ENCODE assay signal across 12 cellular contexts in the genomic region with DNA sequence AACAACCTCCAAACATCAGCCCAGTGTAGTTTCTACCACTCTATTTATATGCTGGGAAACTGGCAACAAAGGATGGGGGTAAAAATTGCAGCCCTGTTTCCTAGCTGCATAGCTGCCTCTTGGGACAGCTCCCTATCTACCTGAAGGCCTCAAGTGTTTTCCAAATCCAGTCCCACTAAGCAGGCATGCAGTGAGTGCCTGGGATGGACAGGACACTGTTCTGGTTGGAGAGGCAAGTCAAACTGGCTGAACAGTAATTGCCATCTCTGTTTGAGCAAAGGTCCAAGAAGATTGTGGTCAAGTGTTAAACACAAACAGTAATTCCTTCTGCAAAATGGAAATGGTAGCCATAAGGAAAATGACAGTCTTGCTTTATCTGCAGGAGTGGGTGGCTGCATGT.
DNase-seq lines count a peak whose midpoint lies in the region; ATAC-seq and TF ChIP-seq lines count a peak whose summit lies in the region.
"Had no signal": no experiment of that assay in that cellular context is flagged by ENCODE, and none has a peak within 500 bp of the region (broad histone marks: within the 10 kb centered on the region; RNA-seq: fewer than 3 reads in every experiment).

No MANE protein-coding gene starts in this region.

- no peaks in the 10 kb centered on the region for H3K36me3 Mint-ChIP-seq in CD4-positive, alpha-beta T cell (ENCODE audit: low read depth)
- no peaks in the 10 kb centered on the region for H3K36me3 Mint-ChIP-seq in activated CD8-positive, alpha-beta memory T cell treated with anti-CD3 and anti-CD28 coated beads, Interleukin-2, amount 10 ng/mL, durations not matched to agents 7 days and 5 days

- TF ChIP-seq CTCF in CD4-positive, alpha-beta T cell (IDR thresholded peaks at IDR 0.05) = no peak
- TF ChIP-seq CTCF in RWPE2 (IDR thresholded peaks at IDR 0.05; ENCODE audit: poor library complexity, severe bottlenecking) = no peak

- no peak overlapping the region for H3K27ac ChIP-seq in CD4-positive, alpha-beta T cell (ENCODE audit: low read depth, low read length)
- H3K27ac ChIP-seq in RWPE2 (ENCODE audit: poor library complexity, severe bottlenecking) (peak overlapping the region; percentile 68), iPS-18a (ENCODE audit: low read length) (no peak overlapping the region), trophoblast cell (ENCODE audit: low read depth, low read length) (peak overlapping the region; percentile 15)
- H3K27ac ChIP-seq: ascending aorta had no signal

- peaks cover 21% of the 10 kb centered on the region for H3K4me1 ChIP-seq in RWPE2 (ENCODE audit: insufficient read depth, poor library complexity, severe bottlenecking)
- H3K4me1 ChIP-seq in iPS-18a (ENCODE audit: control insufficient read depth, low read depth, low read length) = peaks cover 26% of the 10 kb centered on the region
- H3K4me1 ChIP-seq in trophoblast cell (ENCODE audit: control insufficient read depth in 1 of 2, insufficient read depth in 2 of 2, low read length in 2 of 2) = peaks cover 21 to 26% of the 10 kb centered on the region in 2 experiments
- H3K4me1 ChIP-seq: ascending aorta had no signal

- peaks cover 9% of the 10 kb centered on the region for H3K27me3 Mint-ChIP-seq in CD4-positive, alpha-beta T cell
- H3K27me3 Mint-ChIP-seq in activated CD8-positive, alpha-beta memory T cell treated with anti-CD3 and anti-CD28 coated beads, Interleukin-2, amount 10 ng/mL, durations not matched to agents 7 days and 5 days = peaks cover 11% of the 10 kb centered on the region

- peaks cover 18% of the 10 kb centered on the region for H3K4me1 Mint-ChIP-seq in CD4-positive, alpha-beta T cell (ENCODE audit: low read depth)
- peaks cover 2% of the 10 kb centered on the region for H3K4me1 Mint-ChIP-seq in activated CD8-positive, alpha-beta memory T cell treated with anti-CD3 and anti-CD28 coated beads, Interleukin-2, amount 10 ng/mL, durations not matched to agents 7 days and 5 days

- H3K23ac ChIP-seq in trophoblast cell (ENCODE audit: low read length) = no peak overlapping the region

- no peak overlapping the region for H3K4me2 ChIP-seq in trophoblast cell (ENCODE audit: low read length)

- CTCF ChIA-PET in CD4-positive, alpha-beta T cell (lab: Charles Lee) = no interaction called here
- CTCF ChIA-PET in HEK293T (lab: Yijun Ruan, JAX) = interaction anchor here (1.1 kb wide), 1 partner anchor 17 kb away, joined by 3 read pairs; no protein-coding TSS in a partner anchor
- CTCF ChIA-PET in activated CD8-positive, alpha-beta memory T cell treated with anti-CD3 and anti-CD28 coated beads, Interleukin-2, amount 10 ng/mL, durations not matched to agents 7 days and 5 days (lab: Charles Lee) = no interaction called here

- no peaks in the 10 kb centered on the region for H3K27me3 ChIP-seq in CD4-positive, alpha-beta T cell (ENCODE audit: control insufficient read depth, insufficient read depth, low read length)
- H3K27me3 ChIP-seq in RWPE2 (ENCODE audit: insufficient read depth, poor library complexity, severe bottlenecking) (no peaks in the 10 kb centered on the region), iPS-18a (ENCODE audit: control insufficient read depth, insufficient read depth, low read length) (no peaks in the 10 kb centered on the region), trophoblast cell (ENCODE audit: insufficient read depth, low read length) (no peaks in the 10 kb centered on the region)
- H3K27me3 ChIP-seq: ascending aorta had no signal

- H2AFZ ChIP-seq in trophoblast cell (ENCODE audit: insufficient read depth, low read length, poor library complexity) = no peak overlapping the region

- no peak overlapping the region for H3K18ac ChIP-seq in trophoblast cell (ENCODE audit: low read length)

- H4K91ac ChIP-seq in trophoblast cell (ENCODE audit: low read depth, low read length) = no peak overlapping the region

- ATAC-seq in CD4-positive, alpha-beta T cell (ENCODE audit: poor library complexity) = no peak
- ATAC-seq in RWPE2 (ENCODE audit: low read depth) (peak; percentile 11), GM18502 (IDR thresholded peaks at IDR 0.05; ENCODE audit: poor library complexity, unreplicated experiment) (no peak)
- no peak for ATAC-seq in activated CD8-positive, alpha-beta memory T cell treated with anti-CD3 and anti-CD28 coated beads, Interleukin-2, amount 10 ng/mL, durations not matched to agents 7 days and 5 days

- H3K14ac ChIP-seq in trophoblast cell (ENCODE audit: low read length) = no peak overlapping the region

- no peak overlapping the region for H3K4ac ChIP-seq in trophoblast cell (ENCODE audit: low read depth, low read length)

- peaks cover 8% of the 10 kb centered on the region for H3K79me1 ChIP-seq in trophoblast cell (ENCODE audit: low read length)

- no peak overlapping the region for H2BK12ac ChIP-seq in trophoblast cell (ENCODE audit: low read length)

- H2BK5ac ChIP-seq in trophoblast cell (ENCODE audit: low read depth, low read length, poor library complexity) = no peak overlapping the region

- POLR2A ChIA-PET in CD4-positive, alpha-beta T cell (lab: Charles Lee) = no interaction called here
- POLR2A ChIA-PET in HEK293T (lab: Yijun Ruan, JAX) = no interaction called here

- no peak overlapping the region for H2AK5ac ChIP-seq in trophoblast cell (ENCODE audit: low read length)

- no peak for DNase-seq in CD4-positive, alpha-beta T cell
- DNase-seq in RWPE2 (ENCODE audit: low spot score) (no peak), trophoblast cell (peak in 1 of 2 donors; percentile 42), CD1c-positive myeloid dendritic cell (ENCODE audit: extremely low spot score) (no peak), HEK293T (ENCODE audit: extremely low spot score) (no peak)
- DNase-seq in activated CD8-positive, alpha-beta memory T cell treated with anti-CD3 and anti-CD28 coated beads, Interleukin-2, amount 10 ng/mL, durations not matched to agents 7 days and 5 days = no peak
- DNase-seq: activated CD4-positive, alpha-beta T cell treated with anti-CD3 and anti-CD28 coated beads, Interleukin-2, amount 50 U/mL, for 4 hours; DMS 273 treated with DMSO at 0.1 percent for 48 hours; T1000 had no signal

- H3K36me3 ChIP-seq in RWPE2 (ENCODE audit: low read depth) (no peaks in the 10 kb centered on the region), iPS-18a (ENCODE audit: control insufficient read depth, low read depth, low read length) (no peaks in the 10 kb centered on the region), trophoblast cell (ENCODE audit: control insufficient read depth in 1 of 2, insufficient read depth in 2 of 2, low read length in 2 of 2) (no peaks in the 10 kb centered on the region)
- H3K36me3 ChIP-seq: ascending aorta had no signal

- H3K27ac Mint-ChIP-seq in CD4-positive, alpha-beta T cell = peak overlapping the region; percentile 1
- H3K27ac Mint-ChIP-seq in activated CD8-positive, alpha-beta memory T cell treated with anti-CD3 and anti-CD28 coated beads, Interleukin-2, amount 10 ng/mL, durations not matched to agents 7 days and 5 days = no peak overlapping the region

- H2BK120ac ChIP-seq in trophoblast cell (ENCODE audit: insufficient read depth, low read length, poor library complexity) = no peak overlapping the region

- H3K79me2 ChIP-seq in trophoblast cell (ENCODE audit: control insufficient read depth, insufficient read depth, low read length, poor library complexity) = no peaks in the 10 kb centered on the region

- no peak overlapping the region for H4K8ac ChIP-seq in trophoblast cell (ENCODE audit: low read depth, low read length)

- H3K4me3 ChIP-seq in RWPE2 (ENCODE audit: severe bottlenecking) (no peak overlapping the region), iPS-18a (ENCODE audit: low read length) (peak overlapping the region; percentile 4), trophoblast cell (ENCODE audit: low read depth, low read length) (no peak overlapping the region)
- H3K4me3 ChIP-seq: ascending aorta had no signal

- H4K12ac ChIP-seq in trophoblast cell (ENCODE audit: low read depth, low read length) = no peak overlapping the region

- H3K9ac ChIP-seq in iPS-18a (ENCODE audit: low read length) = no peak overlapping the region
- H3K9ac ChIP-seq in trophoblast cell (ENCODE audit: low read length) = no peak overlapping the region

- no peaks in the 10 kb centered on the region for H3K9me3 Mint-ChIP-seq in CD4-positive, alpha-beta T cell
- no peaks in the 10 kb centered on the region for H3K9me3 Mint-ChIP-seq in activated CD8-positive, alpha-beta memory T cell treated with anti-CD3 and anti-CD28 coated beads, Interleukin-2, amount 10 ng/mL, durations not matched to agents 7 days and 5 days (ENCODE audit: low read depth)

- H3K9me3 ChIP-seq in CD4-positive, alpha-beta T cell (ENCODE audit: control insufficient read depth, low read length) = no peaks in the 10 kb centered on the region
- no peaks in the 10 kb centered on the region for H3K9me3 ChIP-seq in RWPE2 (ENCODE audit: severe bottlenecking)
- no peaks in the 10 kb centered on the region for H3K9me3 ChIP-seq in iPS-18a (ENCODE audit: control insufficient read depth, low read depth, low read length)
- H3K9me3 ChIP-seq in trophoblast cell (ENCODE audit: insufficient read depth, low read depth, low read length) = no peaks in the 10 kb centered on the region
- H3K9me3 ChIP-seq: ascending aorta had no signal

- intact Hi-C loops in CD4-positive, alpha-beta T cell (cut with DNase I, micrococcal nuclease) = no loop called here

- H3K4me3 Mint-ChIP-seq in CD4-positive, alpha-beta T cell = no peak overlapping the region
- H3K4me3 Mint-ChIP-seq in activated CD8-positive, alpha-beta memory T cell treated with anti-CD3 and anti-CD28 coated beads, Interleukin-2, amount 10 ng/mL, durations not matched to agents 7 days and 5 days = no peak overlapping the region

TF ChIP-seq in HEK293T, 16 proteins besides CTCF, POLR2A, EP300 and RAD21:
- TF ChIP-seq FOXK2 (IDR thresholded peaks at IDR 0.05) (no peak), SP1 (IDR thresholded peaks at IDR 0.05) (no peak), ELF4 (IDR thresholded peaks at IDR 0.05) (no peak), BHLHE40 (IDR thresholded peaks at IDR 0.05; ENCODE audit: borderline replicate concordance) (no peak)
- TF ChIP-seq, protein P1, sequence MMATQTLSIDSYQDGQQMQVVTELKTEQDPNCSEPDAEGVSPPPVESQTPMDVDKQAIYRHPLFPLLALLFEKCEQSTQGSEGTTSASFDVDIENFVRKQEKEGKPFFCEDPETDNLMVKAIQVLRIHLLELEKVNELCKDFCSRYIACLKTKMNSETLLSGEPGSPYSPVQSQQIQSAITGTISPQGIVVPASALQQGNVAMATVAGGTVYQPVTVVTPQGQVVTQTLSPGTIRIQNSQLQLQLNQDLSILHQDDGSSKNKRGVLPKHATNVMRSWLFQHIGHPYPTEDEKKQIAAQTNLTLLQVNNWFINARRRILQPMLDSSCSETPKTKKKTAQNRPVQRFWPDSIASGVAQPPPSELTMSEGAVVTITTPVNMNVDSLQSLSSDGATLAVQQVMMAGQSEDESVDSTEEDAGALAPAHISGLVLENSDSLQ (IDR thresholded peaks at IDR 0.05) = no peak

Comparison
In these comparisons a context has a peak if more than half of its experiments do, and no peak if none do; other contexts are left out.
1. H3K27ac ChIP-seq: peak in RWPE2 (single experiment) and trophoblast cell (single experiment); none in CD4-positive, alpha-beta T cell (single experiment) and iPS-18a (single experiment).